ENCODE assay signal across 21 cellular contexts in the genomic region with DNA sequence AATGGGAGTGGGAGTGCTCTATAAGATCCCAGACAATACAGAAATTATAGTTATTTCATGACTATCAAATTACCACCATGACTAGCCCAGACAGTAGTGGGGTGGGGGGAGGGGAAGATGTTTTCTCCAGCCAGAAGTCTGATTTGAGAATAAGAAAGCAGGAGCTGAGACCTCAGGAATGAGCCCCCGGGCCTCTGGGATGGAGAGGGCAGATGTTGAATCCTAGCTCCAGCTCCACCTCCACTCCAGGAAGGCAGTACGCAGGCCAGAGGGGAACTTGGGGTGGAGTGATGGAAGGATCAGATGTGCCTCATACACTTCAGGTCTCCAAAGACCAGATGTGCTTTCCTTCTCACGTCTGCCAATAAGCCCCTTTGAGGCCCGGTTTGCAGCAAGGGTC.
"Had no signal": no experiment of that assay in that cellular context is flagged by ENCODE, and none has a peak within 500 bp of the region (broad histone marks: within the 10 kb centered on the region; RNA-seq: fewer than 3 reads in every experiment).

No MANE protein-coding gene starts in this region.

- ATAC-seq: left ventricle myocardium superior; lower lobe of right lung; natural killer cell; right lobe of liver; stimulated activated naive B cell treated with anti-CD40 and anti-IgM and Interleukin-4, amounts not matched to agents 10 μg/mL and 1 μg/mL and 100 μg/mL, for 72 hours; upper lobe of right lung had no signal

- H3K4me3 ChIP-seq: coronary artery, esophagus squamous epithelium, lower lobe of right lung, right lobe of liver, thoracic aorta, tibial nerve, upper lobe of right lung, uterus had no signal

- H3K36me3 ChIP-seq: esophagus squamous epithelium, lower lobe of right lung, neutrophil, right lobe of liver, thoracic aorta, tibial nerve, upper lobe of right lung, uterus had no signal

- H3K9ac ChIP-seq: parathyroid adenoma had no signal

- H2AFZ ChIP-seq: parathyroid adenoma had no signal

- DNase-seq: dermis blood vessel endothelial cell; effector memory CD4-positive, alpha-beta T cell; erythroblast; esophagus squamous epithelium; left ventricle myocardium superior; lower lobe of right lung; natural killer cell; right lobe of liver; small intestine; stimulated activated CD4-positive, alpha-beta T cell treated with anti-CD3 and anti-CD28 coated beads, Interleukin-15, amount 100 ng/mL, for 24 hours; stimulated activated CD4-positive, alpha-beta T cell treated with anti-CD3 and anti-CD28 coated beads, Interleukin-2, amount 100 ng/mL, for 48 hours; stimulated activated naive B cell treated with anti-CD40 and anti-IgM and Interleukin-4, amounts not matched to agents 10 μg/mL and 1 μg/mL and 100 μg/mL, for 72 hours; upper lobe of right lung; uterus had no signal

- H3K27ac ChIP-seq: coronary artery, esophagus squamous epithelium, lower lobe of right lung, neutrophil, parathyroid adenoma, right lobe of liver, thoracic aorta, upper lobe of right lung, uterus had no signal

- H3K4me1 ChIP-seq: lower lobe of right lung, parathyroid adenoma, right lobe of liver, upper lobe of right lung, uterus had no signal

- FAIRE-seq: frontal cortex, keratinocyte, small intestine had no signal

- H3K79me2 ChIP-seq: parathyroid adenoma had no signal

- H3K27me3 ChIP-seq: esophagus squamous epithelium, neutrophil, right lobe of liver, upper lobe of right lung, uterus had no signal

- H3K9me3 ChIP-seq: esophagus squamous epithelium, lower lobe of right lung, neutrophil, right lobe of liver, thoracic aorta, tibial nerve, upper lobe of right lung, uterus had no signal
